8 cellular contexts compared by ENCODE assay signal in genomic region chr3:10320320-10320677, GRCh38. TPM values are rescaled to one million over a fixed set of nuclear protein-coding genes. Genes with fewer than 3 reads are reported as not detected.
DNase-seq lines count a peak whose midpoint lies in the region; ATAC-seq and TF ChIP-seq lines count a peak whose summit lies in the region.

No MANE protein-coding gene starts in this region.

- ATAC-seq in activated CD8-positive, alpha-beta T cell treated with anti-CD3 and anti-CD28 coated beads for 36 hours: no peak
- ATAC-seq in stimulated activated naive CD8-positive, alpha-beta T cell treated with anti-CD3 and anti-CD28 coated beads, Interleukin-15, amount 100 ng/mL, for 72 hours: no peak
- no peak for ATAC-seq in HG03354 (IDR thresholded peaks at IDR 0.05; ENCODE audit: poor library complexity, severe bottlenecking, unreplicated experiment)
- no peak for ATAC-seq in GM19324 (IDR thresholded peaks at IDR 0.05; ENCODE audit: low FRiP score, unreplicated experiment)

- POLR2A ChIA-PET in activated CD8-positive, alpha-beta T cell treated with anti-CD3 and anti-CD28 coated beads for 36 hours (lab: Charles Lee): interaction anchor here (0.6 to 2.7 kb wide), 17 partner anchors 8 to 334 kb away, joined by 3 to 11 read pairs (median 3); partner anchors contain the start of genes EMC3, GHRL and TATDN2

- H3K9me3 Mint-ChIP-seq in activated CD8-positive, alpha-beta T cell treated with anti-CD3 and anti-CD28 coated beads for 36 hours: no peaks in the 10 kb centered on the region
- no peaks in the 10 kb centered on the region for H3K9me3 Mint-ChIP-seq in stimulated activated naive CD8-positive, alpha-beta T cell treated with anti-CD3 and anti-CD28 coated beads, Interleukin-15, amount 100 ng/mL, for 72 hours

- peak overlapping the region; percentile 88 for H3K4me3 Mint-ChIP-seq in activated CD8-positive, alpha-beta T cell treated with anti-CD3 and anti-CD28 coated beads for 36 hours
- peak overlapping the region; percentile 91 for H3K4me3 Mint-ChIP-seq in stimulated activated naive CD8-positive, alpha-beta T cell treated with anti-CD3 and anti-CD28 coated beads, Interleukin-15, amount 100 ng/mL, for 72 hours

- no peaks in the 10 kb centered on the region for H3K9me3 ChIP-seq in iPS-18c (ENCODE audit: control insufficient read depth, insufficient read depth, low read length)

- in situ Hi-C loops in ACHN (cut with HindIII; ENCODE audit: low pct_ligation_motif_present, low pct_unique_long_range_greater_than_20kb, low sequenced_read_pairs): no loop called here

- TF ChIP-seq CTCF in HFF-Myc (IDR thresholded peaks at IDR 0.05; ENCODE audit: low read depth, low read length, missing control alignments): no peak
- TF ChIP-seq CTCF in activated CD8-positive, alpha-beta T cell treated with anti-CD3 and anti-CD28 coated beads for 36 hours (IDR thresholded peaks at IDR 0.05): no peak

- H3K27me3 Mint-ChIP-seq in activated CD8-positive, alpha-beta T cell treated with anti-CD3 and anti-CD28 coated beads for 36 hours: no peaks in the 10 kb centered on the region
- H3K27me3 Mint-ChIP-seq in stimulated activated naive CD8-positive, alpha-beta T cell treated with anti-CD3 and anti-CD28 coated beads, Interleukin-15, amount 100 ng/mL, for 72 hours: no peaks in the 10 kb centered on the region

- peaks cover 18% of the 10 kb centered on the region for H3K4me1 Mint-ChIP-seq in activated CD8-positive, alpha-beta T cell treated with anti-CD3 and anti-CD28 coated beads for 36 hours (ENCODE audit: low read depth)
- H3K4me1 Mint-ChIP-seq in stimulated activated naive CD8-positive, alpha-beta T cell treated with anti-CD3 and anti-CD28 coated beads, Interleukin-15, amount 100 ng/mL, for 72 hours: peaks cover 41% of the 10 kb centered on the region

- peak overlapping the region; percentile 99 for H3K4me3 ChIP-seq in HFF-Myc (replicated peaks; ENCODE audit: low read depth, low read length)
- peak overlapping the region; percentile 98 for H3K4me3 ChIP-seq in iPS-18c (ENCODE audit: insufficient read depth, low read depth, low read length)

- H3K27ac Mint-ChIP-seq in activated CD8-positive, alpha-beta T cell treated with anti-CD3 and anti-CD28 coated beads for 36 hours: peak overlapping the region; percentile 90
- peak overlapping the region; percentile 97 to 98 for H3K27ac Mint-ChIP-seq in stimulated activated naive CD8-positive, alpha-beta T cell treated with anti-CD3 and anti-CD28 coated beads, Interleukin-15, amount 100 ng/mL, for 72 hours

- DNase-seq in HFF-Myc (ENCODE audit: extremely low read depth, low read depth) (no peak), ACHN (no peak)
- DNase-seq in activated CD8-positive, alpha-beta T cell treated with anti-CD3 and anti-CD28 coated beads for 36 hours: no peak
- no peak for DNase-seq in stimulated activated naive CD8-positive, alpha-beta T cell treated with anti-CD3 and anti-CD28 coated beads, Interleukin-15, amount 100 ng/mL, for 72 hours
- no peak for DNase-seq in activated CD8-positive, alpha-beta memory T cell treated with anti-CD3 and anti-CD28 coated beads, Interleukin-2, amount 50 U/mL, for 48 hours

- intact Hi-C loops in activated CD8-positive, alpha-beta T cell treated with anti-CD3 and anti-CD28 coated beads for 36 hours (cut with micrococcal nuclease): no loop called here

- CTCF ChIA-PET in activated CD8-positive, alpha-beta T cell treated with anti-CD3 and anti-CD28 coated beads for 36 hours (lab: Charles Lee): interaction anchor here (0.7 to 3.3 kb wide), 7 partner anchors 25 to 418 kb away, joined by 3 to 14 read pairs (median 3); no protein-coding TSS in a partner anchor

- H3K36me3 Mint-ChIP-seq in activated CD8-positive, alpha-beta T cell treated with anti-CD3 and anti-CD28 coated beads for 36 hours (ENCODE audit: low read depth): peaks cover 7% of the 10 kb centered on the region

RNA-seq across cellular contexts. Expression of gene SEC13, which starts 0.6 kb away (rescaled TPM):
- total RNA-seq in activated CD8-positive, alpha-beta T cell treated with anti-CD3 and anti-CD28 coated beads for 36 hours: 10 to 100 TPM; 89.7 to 89.8 TPM

RNA-seq across cellular contexts. Expression of gene GHRL, which starts 27.6 kb away (rescaled TPM):
- under 1 TPM in 1 of 2 experiments, not detected in 1; 0.22 TPM for total RNA-seq in activated CD8-positive, alpha-beta T cell treated with anti-CD3 and anti-CD28 coated beads for 36 hours
